ENCODE assay signal across 8 cellular contexts in the genomic region with DNA sequence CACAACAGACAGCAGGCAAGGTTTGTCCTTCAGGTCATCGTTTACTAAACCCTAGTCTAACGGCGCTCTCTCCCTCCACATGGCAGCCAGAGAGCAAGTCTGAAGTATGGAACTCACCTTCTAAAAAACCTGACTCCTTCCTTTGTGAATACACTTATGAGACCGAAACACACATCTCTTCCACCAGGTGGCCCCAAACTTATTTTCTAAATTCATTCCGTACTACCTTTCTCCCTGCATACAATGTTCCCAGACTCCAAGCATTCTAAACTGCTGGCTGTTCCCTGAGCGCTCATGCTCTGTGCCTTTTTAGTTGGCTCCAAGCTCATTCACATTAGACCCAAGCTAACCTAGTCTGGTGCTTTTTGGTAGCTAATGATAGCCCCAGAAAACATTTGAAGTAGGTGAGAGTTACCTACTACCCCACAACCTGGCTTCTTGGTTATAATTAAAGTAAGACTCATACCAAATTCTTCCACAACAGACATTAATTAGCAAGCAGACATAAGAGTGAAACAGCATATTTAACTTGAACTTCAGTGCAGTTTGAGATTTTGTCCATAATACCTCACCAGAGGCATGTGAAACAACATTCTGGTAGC.
DNase-seq lines count a peak whose midpoint lies in the region; ATAC-seq, FAIRE-seq and TF ChIP-seq lines count a peak whose summit lies in the region.

No MANE protein-coding gene starts in this region.

- H3K36me3 Mint-ChIP-seq in stimulated activated effector memory CD8-positive, alpha-beta T cell treated with anti-CD3 and anti-CD28 coated beads, Interleukin-12 subunit alpha, Interleukin-12 subunit beta, amount 100 ng/mL, for 72 hours, result no peaks in the 10 kb centered on the region

- no peak overlapping the region for H3K27ac Mint-ChIP-seq in stimulated activated effector memory CD8-positive, alpha-beta T cell treated with anti-CD3 and anti-CD28 coated beads, Interleukin-12 subunit alpha, Interleukin-12 subunit beta, amount 100 ng/mL, for 72 hours

- WGBS in pancreas, 2 donors, result 10 to 11% methylated on average over 5 to 6 of the region's 6 CpGs

- H3K4me3 Mint-ChIP-seq in stimulated activated effector memory CD8-positive, alpha-beta T cell treated with anti-CD3 and anti-CD28 coated beads, Interleukin-12 subunit alpha, Interleukin-12 subunit beta, amount 100 ng/mL, for 72 hours, result no peak overlapping the region

- H3K4me3 ChIP-seq in RWPE2 (ENCODE audit: severe bottlenecking) (no peak overlapping the region), pancreas (no peak overlapping the region)

- ATAC-seq in GM19395 (IDR thresholded peaks at IDR 0.05; ENCODE audit: unreplicated experiment), result peak; percentile 86
- peak; percentile 88 for ATAC-seq in RWPE2 (ENCODE audit: low read depth)
- ATAC-seq in pancreas, result peak; percentile 73 to 96 (median 92)
- ATAC-seq in stimulated activated effector memory CD8-positive, alpha-beta T cell treated with anti-CD3 and anti-CD28 coated beads, Interleukin-12 subunit alpha, Interleukin-12 subunit beta, amount 100 ng/mL, for 72 hours, result no peak
- no peak for ATAC-seq in GM21737 (IDR thresholded peaks at IDR 0.05; ENCODE audit: unreplicated experiment)

- H3K27me3 ChIP-seq in RWPE2 (ENCODE audit: insufficient read depth, poor library complexity, severe bottlenecking) (no peaks in the 10 kb centered on the region), pancreas (no peaks in the 10 kb centered on the region)

- no peak for FAIRE-seq in pancreas (lab: Jason Lieb, UNC)

- intact Hi-C loops in pancreas (cut with DNase I), result no loop called here

- H3K9me3 Mint-ChIP-seq in stimulated activated effector memory CD8-positive, alpha-beta T cell treated with anti-CD3 and anti-CD28 coated beads, Interleukin-12 subunit alpha, Interleukin-12 subunit beta, amount 100 ng/mL, for 72 hours, result no peaks in the 10 kb centered on the region

- TF ChIP-seq CTCF in RWPE2 (IDR thresholded peaks at IDR 0.05; ENCODE audit: poor library complexity, severe bottlenecking) (peak; percentile 68), pancreas (IDR thresholded peaks at IDR 0.05) (peak; percentile 7 to 53 (median 38))

- DNase-seq in COR-L47 (lab: John Stamatoyannopoulos, UW) (peak; percentile 74), M059J (ENCODE audit: low read depth) (peak; percentile 75), RWPE2 (ENCODE audit: low spot score) (no peak), fibroblast of the conjunctiva (ENCODE audit: low read depth) (peak; percentile 50), pancreas (peak in 3 of 6 donors; percentile 19 to 46 (median 31))
- no peak for DNase-seq in stimulated activated effector memory CD8-positive, alpha-beta T cell treated with anti-CD3 and anti-CD28 coated beads, Interleukin-12 subunit alpha, Interleukin-12 subunit beta, amount 100 ng/mL, for 72 hours (ENCODE audit: low spot score in 2 of 2)

- H3K4me1 ChIP-seq in RWPE2 (ENCODE audit: insufficient read depth, poor library complexity, severe bottlenecking) (no peaks in the 10 kb centered on the region), pancreas (peaks cover 0 to 8% (median 0%) of the 10 kb centered on the region in 3 donors)

- H3K4me1 Mint-ChIP-seq in stimulated activated effector memory CD8-positive, alpha-beta T cell treated with anti-CD3 and anti-CD28 coated beads, Interleukin-12 subunit alpha, Interleukin-12 subunit beta, amount 100 ng/mL, for 72 hours, result no peaks in the 10 kb centered on the region

- H3K27ac ChIP-seq in RWPE2 (ENCODE audit: poor library complexity, severe bottlenecking) (no peak overlapping the region), pancreas (no peak overlapping the region)

- no peaks in the 10 kb centered on the region for H3K9me3 ChIP-seq in RWPE2 (ENCODE audit: severe bottlenecking)
- H3K9me3 ChIP-seq in pancreas, result no peaks in the 10 kb centered on the region

- H3K36me3 ChIP-seq in RWPE2 (ENCODE audit: low read depth), result no peaks in the 10 kb centered on the region
- no peaks in the 10 kb centered on the region for H3K36me3 ChIP-seq in pancreas

Comparison
In these comparisons a context has a peak if more than half of its experiments do, and no peak if none do; other contexts are left out.
1. DNase-seq: peak in COR-L47 (single experiment), M059J (single experiment) and fibroblast of the conjunctiva (single experiment); none in RWPE2 (single experiment) and stimulated activated effector memory CD8-positive, alpha-beta T cell treated with anti-CD3 and anti-CD28 coated beads, Interleukin-12 subunit alpha, Interleukin-12 subunit beta, amount 100 ng/mL, for 72 hours (0 of 2).
2. ATAC-seq: peak in GM19395 (single experiment), RWPE2 (single experiment) and pancreas (4 of 4); none in stimulated activated effector memory CD8-positive, alpha-beta T cell treated with anti-CD3 and anti-CD28 coated beads, Interleukin-12 subunit alpha, Interleukin-12 subunit beta, amount 100 ng/mL, for 72 hours (single experiment) and GM21737 (single experiment).